23 cellular contexts compared by ENCODE assay signal in genomic region chr12:98343002-98343567, GRCh38.
"Had no signal": no experiment of that assay in that cellular context is flagged by ENCODE, and none has a peak within 500 bp of the region (broad histone marks: within the 10 kb centered on the region; RNA-seq: fewer than 3 reads in every experiment).

No MANE protein-coding gene starts in this region.

- DNase-seq: activated CD4-positive, alpha-beta memory T cell treated with anti-CD3 and anti-CD28 coated beads, Interleukin-2, amount 10 ng/mL, durations not matched to agents 7 days and 5 days; activated CD4-positive, alpha-beta T cell treated with anti-CD3 and anti-CD28 coated beads for 48 hours; activated CD4-positive, CD25-positive, alpha-beta regulatory T cell; activated naive CD4-positive, alpha-beta T cell treated with anti-CD3 and anti-CD28 coated beads, Interleukin-2, amount 10 ng/mL, durations not matched to agents 7 days and 5 days; activated T-cell treated with anti-CD3 and anti-CD28 coated beads, Interleukin-2, amount 50 U/mL, for 1 hour; cortex of kidney; gastrocnemius medialis; heart right ventricle; left lung; mammary epithelial cell; naive B cell; stimulated activated naive CD8-positive, alpha-beta T cell treated with anti-CD3 and anti-CD28 coated beads, Interleukin-15, amount 100 ng/mL, for 72 hours; trophoblast cell had no signal

- H3K9me3 ChIP-seq: breast epithelium, gastrocnemius medialis, heart right ventricle, left lung, right atrium auricular region, suprapubic skin, vagina had no signal

- H3K27ac Mint-ChIP-seq: activated CD4-positive, alpha-beta memory T cell treated with anti-CD3 and anti-CD28 coated beads, Interleukin-2, amount 10 ng/mL, durations not matched to agents 7 days and 5 days; activated naive CD4-positive, alpha-beta T cell treated with anti-CD3 and anti-CD28 coated beads, Interleukin-2, amount 10 ng/mL, durations not matched to agents 7 days and 5 days; naive B cell; neural progenitor cell; progenitor cell of endocrine pancreas; stimulated activated naive CD8-positive, alpha-beta T cell treated with anti-CD3 and anti-CD28 coated beads, Interleukin-15, amount 100 ng/mL, for 72 hours; T-helper 2 cell treated with Interferon-gamma antibody and Interleukin-4, amounts not matched to agents 5 μg/mL and 100 μg/mL, for 36 hours had no signal

- H3K36me3 Mint-ChIP-seq: activated naive CD4-positive, alpha-beta T cell treated with anti-CD3 and anti-CD28 coated beads, Interleukin-2, amount 10 ng/mL, durations not matched to agents 7 days and 5 days; naive B cell; neural progenitor cell had no signal

- H3K4me3 ChIP-seq: breast epithelium, gastrocnemius medialis, heart right ventricle, left lung, neural progenitor cell, right atrium auricular region, skin epidermis, suprapubic skin, vagina had no signal

- H2AFZ ChIP-seq: neural progenitor cell had no signal

- H3K9ac ChIP-seq: neural progenitor cell had no signal

- H3K27ac ChIP-seq: breast epithelium, gastrocnemius medialis, heart right ventricle, left lung, neural progenitor cell, right atrium auricular region, skin epidermis, suprapubic skin, vagina had no signal

- H3K9me3 Mint-ChIP-seq: activated CD4-positive, alpha-beta memory T cell treated with anti-CD3 and anti-CD28 coated beads, Interleukin-2, amount 10 ng/mL, durations not matched to agents 7 days and 5 days; activated naive CD4-positive, alpha-beta T cell treated with anti-CD3 and anti-CD28 coated beads, Interleukin-2, amount 10 ng/mL, durations not matched to agents 7 days and 5 days; neural progenitor cell; stimulated activated naive CD8-positive, alpha-beta T cell treated with anti-CD3 and anti-CD28 coated beads, Interleukin-15, amount 100 ng/mL, for 72 hours; T-helper 2 cell treated with Interferon-gamma antibody and Interleukin-4, amounts not matched to agents 5 μg/mL and 100 μg/mL, for 36 hours had no signal

- FAIRE-seq: astrocyte, TTC549 had no signal

- H3K4me2 ChIP-seq: neural progenitor cell had no signal

- H3K27me3 Mint-ChIP-seq: progenitor cell of endocrine pancreas had no signal

- ATAC-seq: gastrocnemius medialis; heart right ventricle; left lung; stimulated activated naive CD8-positive, alpha-beta T cell treated with anti-CD3 and anti-CD28 coated beads, Interleukin-15, amount 100 ng/mL, for 72 hours had no signal

- H3K4me1 Mint-ChIP-seq: activated CD4-positive, alpha-beta memory T cell treated with anti-CD3 and anti-CD28 coated beads, Interleukin-2, amount 10 ng/mL, durations not matched to agents 7 days and 5 days; activated naive CD4-positive, alpha-beta T cell treated with anti-CD3 and anti-CD28 coated beads, Interleukin-2, amount 10 ng/mL, durations not matched to agents 7 days and 5 days; naive B cell; neural progenitor cell; stimulated activated naive CD8-positive, alpha-beta T cell treated with anti-CD3 and anti-CD28 coated beads, Interleukin-15, amount 100 ng/mL, for 72 hours had no signal

- H3K27me3 ChIP-seq: breast epithelium, gastrocnemius medialis, heart right ventricle, left lung, neural progenitor cell, right atrium auricular region, suprapubic skin, vagina had no signal

- H3K36me3 ChIP-seq: breast epithelium, gastrocnemius medialis, heart right ventricle, left lung, neural progenitor cell, right atrium auricular region, suprapubic skin, vagina had no signal

- H3K4me1 ChIP-seq: breast epithelium, gastrocnemius medialis, heart right ventricle, left lung, neural progenitor cell, right atrium auricular region, suprapubic skin, vagina had no signal

- H3K4me3 Mint-ChIP-seq: activated CD4-positive, alpha-beta memory T cell treated with anti-CD3 and anti-CD28 coated beads, Interleukin-2, amount 10 ng/mL, durations not matched to agents 7 days and 5 days; activated naive CD4-positive, alpha-beta T cell treated with anti-CD3 and anti-CD28 coated beads, Interleukin-2, amount 10 ng/mL, durations not matched to agents 7 days and 5 days; naive B cell; neural progenitor cell; stimulated activated naive CD8-positive, alpha-beta T cell treated with anti-CD3 and anti-CD28 coated beads, Interleukin-15, amount 100 ng/mL, for 72 hours; T-helper 2 cell treated with Interferon-gamma antibody and Interleukin-4, amounts not matched to agents 5 μg/mL and 100 μg/mL, for 36 hours had no signal
